1 cellular context compared by ENCODE assay signal in the genomic region with DNA sequence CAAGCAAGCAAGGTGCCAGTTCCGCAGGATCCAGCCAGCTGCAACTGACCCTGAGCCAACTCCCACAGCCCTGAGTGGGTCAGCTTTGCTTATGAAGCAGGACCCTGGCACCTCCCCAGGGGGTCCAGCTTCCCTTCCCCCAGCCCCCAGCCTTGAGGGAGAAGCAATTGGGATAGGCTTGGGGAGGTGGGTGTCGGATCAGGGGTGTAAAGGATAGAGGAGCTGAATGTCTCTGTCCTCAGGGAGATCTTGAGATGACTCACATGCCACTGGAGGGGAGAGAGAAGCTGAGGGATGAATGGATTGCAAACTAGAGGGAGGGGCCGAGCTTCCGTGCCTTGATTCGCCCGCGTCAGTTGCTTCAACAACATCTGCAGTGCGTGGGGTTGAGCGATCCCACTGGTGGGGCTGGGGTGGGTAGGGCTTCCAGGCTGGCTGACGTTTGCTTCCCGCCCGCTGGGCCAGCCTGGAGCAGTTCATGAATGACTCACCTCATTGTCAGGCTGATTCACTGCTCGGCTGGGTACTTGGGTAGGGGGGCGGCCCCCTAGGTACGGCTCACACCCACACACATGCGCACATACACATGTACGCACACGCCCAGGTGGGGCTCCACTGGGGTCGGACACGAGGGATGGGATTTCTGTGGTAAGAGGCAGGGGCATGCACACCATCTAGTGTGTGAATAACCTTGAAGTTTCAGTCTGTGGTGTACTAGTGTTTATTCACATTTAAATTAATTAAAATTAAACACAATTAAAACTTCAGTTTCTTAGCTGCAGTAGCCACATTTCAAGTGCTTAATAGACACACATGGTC.
TF ChIP-seq lines count a peak whose summit lies in the region.

No MANE protein-coding gene starts in this region.

TF ChIP-seq in HCT116, 20 proteins besides CTCF, POLR2A, EP300 and RAD21:
- TF ChIP-seq ZNF274 (IDR thresholded peaks at IDR 0.05; ENCODE audit: low read depth, low read length) = no peak
- peak; percentile 97 for TF ChIP-seq FOSL1 (IDR thresholded peaks at IDR 0.05; ENCODE audit: low read depth)
- peak; percentile 13 for TF ChIP-seq TCF7L2 (IDR thresholded peaks at IDR 0.05; ENCODE audit: borderline replicate concordance, extremely low read depth, insufficient read depth, insufficient read length)
- TF ChIP-seq SP1 (IDR thresholded peaks at IDR 0.05; ENCODE audit: low read depth) = peak; percentile 91
- TF ChIP-seq, protein P1, sequence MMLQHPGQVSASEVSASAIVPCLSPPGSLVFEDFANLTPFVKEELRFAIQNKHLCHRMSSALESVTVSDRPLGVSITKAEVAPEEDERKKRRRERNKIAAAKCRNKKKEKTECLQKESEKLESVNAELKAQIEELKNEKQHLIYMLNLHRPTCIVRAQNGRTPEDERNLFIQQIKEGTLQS (IDR thresholded peaks at IDR 0.05) = no peak
- peak; percentile 96 for TF ChIP-seq EGR1 (IDR thresholded peaks at IDR 0.05; ENCODE audit: low read depth)
- TF ChIP-seq, protein P2, sequence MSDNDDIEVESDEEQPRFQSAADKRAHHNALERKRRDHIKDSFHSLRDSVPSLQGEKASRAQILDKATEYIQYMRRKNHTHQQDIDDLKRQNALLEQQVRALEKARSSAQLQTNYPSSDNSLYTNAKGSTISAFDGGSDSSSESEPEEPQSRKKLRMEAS (IDR thresholded peaks at IDR 0.05) = peak; percentile 90
- no peak for TF ChIP-seq ZFX (IDR thresholded peaks at IDR 0.05)
- TF ChIP-seq EZH2phosphoT487 (IDR thresholded peaks at IDR 0.05; ENCODE audit: borderline replicate concordance) = no peak
- TF ChIP-seq SRF (IDR thresholded peaks at IDR 0.05; ENCODE audit: low read depth) = no peak
- TF ChIP-seq ELF1 (IDR thresholded peaks at IDR 0.05; ENCODE audit: borderline replicate concordance, low read depth) = no peak
- TF ChIP-seq, protein P3, sequence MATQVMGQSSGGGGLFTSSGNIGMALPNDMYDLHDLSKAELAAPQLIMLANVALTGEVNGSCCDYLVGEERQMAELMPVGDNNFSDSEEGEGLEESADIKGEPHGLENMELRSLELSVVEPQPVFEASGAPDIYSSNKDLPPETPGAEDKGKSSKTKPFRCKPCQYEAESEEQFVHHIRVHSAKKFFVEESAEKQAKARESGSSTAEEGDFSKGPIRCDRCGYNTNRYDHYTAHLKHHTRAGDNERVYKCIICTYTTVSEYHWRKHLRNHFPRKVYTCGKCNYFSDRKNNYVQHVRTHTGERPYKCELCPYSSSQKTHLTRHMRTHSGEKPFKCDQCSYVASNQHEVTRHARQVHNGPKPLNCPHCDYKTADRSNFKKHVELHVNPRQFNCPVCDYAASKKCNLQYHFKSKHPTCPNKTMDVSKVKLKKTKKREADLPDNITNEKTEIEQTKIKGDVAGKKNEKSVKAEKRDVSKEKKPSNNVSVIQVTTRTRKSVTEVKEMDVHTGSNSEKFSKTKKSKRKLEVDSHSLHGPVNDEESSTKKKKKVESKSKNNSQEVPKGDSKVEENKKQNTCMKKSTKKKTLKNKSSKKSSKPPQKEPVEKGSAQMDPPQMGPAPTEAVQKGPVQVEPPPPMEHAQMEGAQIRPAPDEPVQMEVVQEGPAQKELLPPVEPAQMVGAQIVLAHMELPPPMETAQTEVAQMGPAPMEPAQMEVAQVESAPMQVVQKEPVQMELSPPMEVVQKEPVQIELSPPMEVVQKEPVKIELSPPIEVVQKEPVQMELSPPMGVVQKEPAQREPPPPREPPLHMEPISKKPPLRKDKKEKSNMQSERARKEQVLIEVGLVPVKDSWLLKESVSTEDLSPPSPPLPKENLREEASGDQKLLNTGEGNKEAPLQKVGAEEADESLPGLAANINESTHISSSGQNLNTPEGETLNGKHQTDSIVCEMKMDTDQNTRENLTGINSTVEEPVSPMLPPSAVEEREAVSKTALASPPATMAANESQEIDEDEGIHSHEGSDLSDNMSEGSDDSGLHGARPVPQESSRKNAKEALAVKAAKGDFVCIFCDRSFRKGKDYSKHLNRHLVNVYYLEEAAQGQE (IDR thresholded peaks at IDR 0.05; ENCODE audit: low read depth) = no peak
- TF ChIP-seq, protein P4, sequence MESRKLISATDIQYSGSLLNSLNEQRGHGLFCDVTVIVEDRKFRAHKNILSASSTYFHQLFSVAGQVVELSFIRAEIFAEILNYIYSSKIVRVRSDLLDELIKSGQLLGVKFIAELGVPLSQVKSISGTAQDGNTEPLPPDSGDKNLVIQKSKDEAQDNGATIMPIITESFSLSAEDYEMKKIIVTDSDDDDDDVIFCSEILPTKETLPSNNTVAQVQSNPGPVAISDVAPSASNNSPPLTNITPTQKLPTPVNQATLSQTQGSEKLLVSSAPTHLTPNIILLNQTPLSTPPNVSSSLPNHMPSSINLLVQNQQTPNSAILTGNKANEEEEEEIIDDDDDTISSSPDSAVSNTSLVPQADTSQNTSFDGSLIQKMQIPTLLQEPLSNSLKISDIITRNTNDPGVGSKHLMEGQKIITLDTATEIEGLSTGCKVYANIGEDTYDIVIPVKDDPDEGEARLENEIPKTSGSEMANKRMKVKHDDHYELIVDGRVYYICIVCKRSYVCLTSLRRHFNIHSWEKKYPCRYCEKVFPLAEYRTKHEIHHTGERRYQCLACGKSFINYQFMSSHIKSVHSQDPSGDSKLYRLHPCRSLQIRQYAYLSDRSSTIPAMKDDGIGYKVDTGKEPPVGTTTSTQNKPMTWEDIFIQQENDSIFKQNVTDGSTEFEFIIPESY (IDR thresholded peaks at IDR 0.05; ENCODE audit: extremely low read depth, insufficient replicate concordance, low read length) = no peak
- TF ChIP-seq YY1 (IDR thresholded peaks at IDR 0.05; ENCODE audit: extremely low read depth, insufficient replicate concordance, low read depth, low read length) = no peak
- no peak for TF ChIP-seq CEBPB (IDR thresholded peaks at IDR 0.05; ENCODE audit: low read depth)
- TF ChIP-seq EZH2 (IDR thresholded peaks at IDR 0.05) = no peak
- peak; percentile 98 for TF ChIP-seq JUND (IDR thresholded peaks at IDR 0.05)
- TF ChIP-seq POLR2AphosphoS5 (IDR thresholded peaks at IDR 0.05; ENCODE audit: low read depth, low read length) = peak; percentile 69
- TF ChIP-seq SIN3A (IDR thresholded peaks at IDR 0.05; ENCODE audit: low read depth) = 0 out of 2 replicates have a peak, but pooled peaks have one; percentile 34
- TF ChIP-seq CBX3 (IDR thresholded peaks at IDR 0.05; ENCODE audit: low read depth) = 0 out of 2 replicates have a peak, but pooled peaks have one; percentile 29
